ENCODE assay signal across 1 cellular context in the genomic region with DNA sequence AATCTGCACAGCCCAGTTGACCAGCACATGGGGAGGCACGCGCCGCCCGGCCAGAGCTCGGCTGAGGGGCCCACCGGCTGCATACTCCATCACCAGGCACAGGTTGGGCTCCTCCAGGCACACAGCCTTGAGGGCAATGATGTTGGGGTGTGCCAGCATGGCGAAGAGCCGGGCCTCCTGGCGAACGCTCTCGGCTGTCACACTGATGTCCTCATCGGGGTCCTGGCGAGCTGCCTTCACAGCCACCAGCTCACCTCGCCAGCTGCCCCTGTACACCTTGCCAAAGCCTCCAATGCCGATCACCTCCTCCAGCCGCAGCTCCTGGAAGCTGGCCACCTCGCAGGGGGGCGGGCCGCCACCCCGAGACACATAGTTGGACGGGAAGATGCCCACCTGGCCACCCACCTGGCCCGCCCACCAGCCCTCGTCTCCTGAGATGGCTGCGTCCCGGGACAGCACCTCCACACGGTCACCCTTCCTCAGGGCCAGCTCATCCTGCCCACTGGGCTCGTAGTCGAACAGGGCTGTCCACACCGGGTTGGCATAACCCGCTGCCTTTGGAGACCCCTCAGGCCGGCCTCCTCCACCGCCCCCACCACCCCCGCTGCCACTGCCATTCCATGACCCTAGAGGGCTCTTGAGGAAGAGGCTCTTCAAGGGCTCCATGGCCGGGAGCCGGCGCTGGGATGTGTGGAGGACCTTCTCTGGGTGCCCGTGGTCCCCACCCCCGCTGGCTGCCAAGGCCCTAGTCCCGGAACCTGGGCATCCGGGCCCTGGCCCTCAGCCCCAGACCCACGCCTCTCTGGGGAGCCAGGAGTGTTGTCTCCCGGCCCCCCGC.
TF ChIP-seq lines count a peak whose summit lies in the region.

No MANE protein-coding gene starts in this region.

TF ChIP-seq in GM12878, 131 proteins besides CTCF, POLR2A, EP300 and RAD21:
- TF ChIP-seq PAX8 (IDR thresholded peaks at IDR 0.05) (no peak), CBX5 (IDR thresholded peaks at IDR 0.05; ENCODE audit: low read depth) (no peak), KAT2A (conservative IDR thresholded peaks at IDR 0.05; ENCODE audit: control insufficient read depth, low read depth, low read length) (no peak), EGR1 (IDR thresholded peaks at IDR 0.05; ENCODE audit: borderline replicate concordance in 1 of 2, low read depth in 2 of 2, low read length in 2 of 2) (peak in 1 of 2 experiments; percentile 64; a peak in 2 of 3 replicates), MXI1 (IDR thresholded peaks at IDR 0.05; ENCODE audit: low read depth, low read length) (no peak), TCF3 (IDR thresholded peaks at IDR 0.05; ENCODE audit: borderline replicate concordance, insufficient read depth, low read depth, low read length) (0 out of 2 replicates have a peak, but pooled peaks have one; percentile 10)
- TF ChIP-seq, protein P1, sequence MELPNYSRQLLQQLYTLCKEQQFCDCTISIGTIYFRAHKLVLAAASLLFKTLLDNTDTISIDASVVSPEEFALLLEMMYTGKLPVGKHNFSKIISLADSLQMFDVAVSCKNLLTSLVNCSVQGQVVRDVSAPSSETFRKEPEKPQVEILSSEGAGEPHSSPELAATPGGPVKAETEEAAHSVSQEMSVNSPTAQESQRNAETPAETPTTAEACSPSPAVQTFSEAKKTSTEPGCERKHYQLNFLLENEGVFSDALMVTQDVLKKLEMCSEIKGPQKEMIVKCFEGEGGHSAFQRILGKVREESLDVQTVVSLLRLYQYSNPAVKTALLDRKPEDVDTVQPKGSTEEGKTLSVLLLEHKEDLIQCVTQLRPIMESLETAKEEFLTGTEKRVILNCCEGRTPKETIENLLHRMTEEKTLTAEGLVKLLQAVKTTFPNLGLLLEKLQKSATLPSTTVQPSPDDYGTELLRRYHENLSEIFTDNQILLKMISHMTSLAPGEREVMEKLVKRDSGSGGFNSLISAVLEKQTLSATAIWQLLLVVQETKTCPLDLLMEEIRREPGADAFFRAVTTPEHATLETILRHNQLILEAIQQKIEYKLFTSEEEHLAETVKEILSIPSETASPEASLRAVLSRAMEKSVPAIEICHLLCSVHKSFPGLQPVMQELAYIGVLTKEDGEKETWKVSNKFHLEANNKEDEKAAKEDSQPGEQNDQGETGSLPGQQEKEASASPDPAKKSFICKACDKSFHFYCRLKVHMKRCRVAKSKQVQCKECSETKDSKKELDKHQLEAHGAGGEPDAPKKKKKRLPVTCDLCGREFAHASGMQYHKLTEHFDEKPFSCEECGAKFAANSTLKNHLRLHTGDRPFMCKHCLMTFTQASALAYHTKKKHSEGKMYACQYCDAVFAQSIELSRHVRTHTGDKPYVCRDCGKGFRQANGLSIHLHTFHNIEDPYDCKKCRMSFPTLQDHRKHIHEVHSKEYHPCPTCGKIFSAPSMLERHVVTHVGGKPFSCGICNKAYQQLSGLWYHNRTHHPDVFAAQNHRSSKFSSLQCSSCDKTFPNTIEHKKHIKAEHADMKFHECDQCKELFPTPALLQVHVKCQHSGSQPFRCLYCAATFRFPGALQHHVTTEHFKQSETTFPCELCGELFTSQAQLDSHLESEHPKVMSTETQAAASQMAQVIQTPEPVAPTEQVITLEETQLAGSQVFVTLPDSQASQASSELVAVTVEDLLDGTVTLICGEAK (IDR thresholded peaks at IDR 0.05; ENCODE audit: borderline replicate concordance), result no peak
